ENCODE assay signal across 12 cellular contexts in genomic region chr6:28553986-28554881, GRCh38. TPM values are rescaled to one million over a fixed set of nuclear protein-coding genes. Genes with fewer than 3 reads are reported as not detected.
DNase-seq lines count a peak whose midpoint lies in the region; ATAC-seq, FAIRE-seq and TF ChIP-seq lines count a peak whose summit lies in the region.
"Had no signal": no experiment of that assay in that cellular context is flagged by ENCODE, and none has a peak within 500 bp of the region (broad histone marks: within the 10 kb centered on the region; RNA-seq: fewer than 3 reads in every experiment).

No MANE protein-coding gene starts in this region.

- no peak for TF ChIP-seq RAD21 in liver (IDR thresholded peaks at IDR 0.05)

- no peaks in the 10 kb centered on the region for H3K4me1 ChIP-seq in BE2C
- peaks cover 9% of the 10 kb centered on the region; the same call in 1 of the 2 replicates for H3K4me1 ChIP-seq in HUES64 (ENCODE audit: insufficient read depth, low read length)
- H3K4me1 ChIP-seq in liver (ENCODE audit: control insufficient read depth in 4 of 4, insufficient read depth in 4 of 4, low read length in 3 of 4) = peaks cover 0 to 25% (median 11%) of the 10 kb centered on the region in 4 donors

- DNase-seq in BE2C (peak; percentile 27), brain microvascular endothelial cell (no peak), GM12891 (ENCODE audit: insufficient read length, low spot score) (no peak), NCI-H2107 treated with DMSO at 0.1 percent for 48 hours (lab: John Stamatoyannopoulos, UW; ENCODE audit: unreplicated experiment) (no peak)
- DNase-seq: activated CD8-positive, alpha-beta T cell treated with anti-CD3 and anti-CD28 coated beads, Interleukin-2, amount 10 ng/mL, durations not matched to agents 7 days and 5 days; Kasumi-1; naive thymus-derived CD4-positive, alpha-beta T cell had no signal

- H3K9ac ChIP-seq in HUES64 (ENCODE audit: low read depth, low read length) = no peak overlapping the region; the same call in 1 of the 2 replicates
- peak overlapping the region in 1 of 2 donors; percentile 84 for H3K9ac ChIP-seq in liver (ENCODE audit: low read depth in 1 of 2, low read length in 2 of 2)

- in situ Hi-C loops in brain microvascular endothelial cell (cut with HindIII; ENCODE audit: low pct_ligation_motif_present, low sequenced_read_pairs) = no loop called here

- H3K9me3 ChIP-seq in BE2C = no peaks in the 10 kb centered on the region
- H3K9me3 ChIP-seq in HUES64 (ENCODE audit: insufficient read depth, low read depth, low read length) = no peaks in the 10 kb centered on the region
- no peaks in the 10 kb centered on the region for H3K9me3 ChIP-seq in liver (ENCODE audit: control insufficient read depth in 4 of 4, low read length in 3 of 4)

- H3K27me3 ChIP-seq in BE2C (peaks cover 9% of the 10 kb centered on the region), HUES64 (ENCODE audit: insufficient read depth, low read length) (0 out of 2 replicates have a peak, but pooled peaks cover 6% of the 10 kb centered on the region), brain microvascular endothelial cell (replicated peaks) (peaks cover 17% of the 10 kb centered on the region), liver (ENCODE audit: control insufficient read depth in 4 of 4, insufficient read depth in 4 of 4, low read length in 3 of 4) (no peaks in the 10 kb centered on the region)

- H3K27ac ChIP-seq in HUES64 (ENCODE audit: low read depth, low read length) (no peak overlapping the region), brain microvascular endothelial cell (no peak overlapping the region), liver (ENCODE audit: low read depth in 1 of 2, low read length in 2 of 2) (peak overlapping the region; percentile 65 to 82)

- TF ChIP-seq POLR2A in GM12891 (IDR thresholded peaks at IDR 0.05; ENCODE audit: low read depth, low read length) = no peak

- FAIRE-seq in GM12891 (lab: Jason Lieb, UNC) = no peak

- no peak for ATAC-seq in HG03442 (IDR thresholded peaks at IDR 0.05; ENCODE audit: unreplicated experiment)
- ATAC-seq in HG03521 (IDR thresholded peaks at IDR 0.05; ENCODE audit: unreplicated experiment) = no peak
- ATAC-seq: activated CD8-positive, alpha-beta T cell treated with anti-CD3 and anti-CD28 coated beads, Interleukin-2, amount 10 ng/mL, durations not matched to agents 7 days and 5 days; naive thymus-derived CD4-positive, alpha-beta T cell had no signal

- H3K4me3 ChIP-seq in BE2C (ENCODE audit: low read depth, low read length) (peak overlapping the region; percentile 74), HUES64 (ENCODE audit: low read length) (peak overlapping the region; percentile 34), brain microvascular endothelial cell (ENCODE audit: low read depth, low read length) (peak overlapping the region; percentile 20), liver (ENCODE audit: low read depth in 1 of 3, low read length in 3 of 3) (peak overlapping the region; percentile 8 to 52 (median 12))

- WGBS in HUES64 = 78% methylated on average over 25 of the region's 25 CpGs
- WGBS in liver = 13% methylated on average over 25 of the region's 25 CpGs

- H3K36me3 ChIP-seq in BE2C (no peaks in the 10 kb centered on the region), HUES64 (ENCODE audit: insufficient read depth, low read length) (no peaks in the 10 kb centered on the region), brain microvascular endothelial cell (replicated peaks) (no peaks in the 10 kb centered on the region), liver (ENCODE audit: control insufficient read depth in 4 of 4, insufficient read depth in 3 of 4, low read depth in 1 of 4, low read length in 3 of 4) (no peaks in the 10 kb centered on the region)

- TF ChIP-seq CTCF in BE2C (IDR thresholded peaks at IDR 0.05; ENCODE audit: low read depth, low read length) = no peak
- no peak for TF ChIP-seq CTCF in brain microvascular endothelial cell (IDR thresholded peaks at IDR 0.05; ENCODE audit: low read depth, low read length, missing control alignments)
- no peak for TF ChIP-seq CTCF in liver (IDR thresholded peaks at IDR 0.05; ENCODE audit: low read depth, low read length, missing input control)

TF ChIP-seq in liver, 16 proteins besides CTCF, POLR2A, EP300 and RAD21 (continues in another document):
- peak in 1 of 2 donors; percentile 28 for TF ChIP-seq JUND (IDR thresholded peaks at IDR 0.05)
- no peak for TF ChIP-seq REST (IDR thresholded peaks at IDR 0.05)
- peak; percentile 44 for TF ChIP-seq SP1 (IDR thresholded peaks at IDR 0.05)
- TF ChIP-seq HNF4G (IDR thresholded peaks at IDR 0.05) = peak; percentile 34
- peak; percentile 63 to 87 for TF ChIP-seq EGR1 (IDR thresholded peaks at IDR 0.05; ENCODE audit: low read depth in 2 of 2)
- TF ChIP-seq MAX (IDR thresholded peaks at IDR 0.05) = peak; percentile 54
- TF ChIP-seq NR2F2 (IDR thresholded peaks at IDR 0.05) = peak; percentile 31
- TF ChIP-seq TAF1 (conservative IDR thresholded peaks at IDR 0.05) = peak; percentile 34

TF ChIP-seq in GM12891, 5 proteins besides CTCF, POLR2A, EP300 and RAD21:
- no peak for TF ChIP-seq SPI1 (IDR thresholded peaks at IDR 0.05; ENCODE audit: low read depth, low read length)
- no peak for TF ChIP-seq POLR2AphosphoS5 (IDR thresholded peaks at IDR 0.05; ENCODE audit: low read depth, low read length)
- no peak for TF ChIP-seq POU2F2 (IDR thresholded peaks at IDR 0.05; ENCODE audit: low read depth, low read length)
- TF ChIP-seq PAX5 (IDR thresholded peaks at IDR 0.05; ENCODE audit: insufficient read depth, low read length, severe bottlenecking) = no peak
- no peak for TF ChIP-seq TAF1 (IDR thresholded peaks at IDR 0.05; ENCODE audit: low read depth, low read length)
TF ChIP-seq in GM12891: peak in this region for 0.

RNA-seq across cellular contexts. Expression of gene GPX5, which starts 28.6 kb away (rescaled TPM):
- not detected for polyA plus RNA-seq in BE2C (2012; ENCODE audit: insufficient read depth, insufficient read length, low read depth)
- not detected for polyA plus RNA-seq in HUES64 (2013, experiment 1 of 2)
- not detected for polyA plus RNA-seq in HUES64 (2013, experiment 2 of 2)
- total RNA-seq in liver = not detected
- not detected for polyA plus RNA-seq in liver
- not detected for polyA plus RNA-seq in GM12891 (2012; ENCODE audit: low read depth, missing spikeins)
- total RNA-seq: activated CD8-positive, alpha-beta T cell treated with anti-CD3 and anti-CD28 coated beads, Interleukin-2, amount 10 ng/mL, durations not matched to agents 7 days and 5 days; naive thymus-derived CD4-positive, alpha-beta T cell had no signal
- polyA plus RNA-seq: CD14-positive monocyte; naive thymus-derived CD4-positive, alpha-beta T cell had no signal

RNA-seq across cellular contexts. Expression of gene GPX6, which starts 38.6 kb away (rescaled TPM):
- polyA plus RNA-seq in BE2C (2012; ENCODE audit: insufficient read depth, insufficient read length, low read depth) = not detected
- polyA plus RNA-seq in HUES64 (2013, experiment 1 of 2) = not detected
- not detected for polyA plus RNA-seq in HUES64 (2013, experiment 2 of 2)
- total RNA-seq in liver = not detected
- polyA plus RNA-seq in liver = not detected
- polyA plus RNA-seq in GM12891 (2012; ENCODE audit: low read depth, missing spikeins) = not detected
- total RNA-seq: activated CD8-positive, alpha-beta T cell treated with anti-CD3 and anti-CD28 coated beads, Interleukin-2, amount 10 ng/mL, durations not matched to agents 7 days and 5 days; naive thymus-derived CD4-positive, alpha-beta T cell had no signal
- polyA plus RNA-seq: CD14-positive monocyte; naive thymus-derived CD4-positive, alpha-beta T cell had no signal

Comparison
In these comparisons a context has a peak if more than half of its experiments do, and no peak if none do; other contexts are left out.
1. H3K4me3 ChIP-seq: peak in every context shown above with its lines; median percentile 74 in BE2C; 34 in HUES64; 20 in brain microvascular endothelial cell; 12 in liver.
2. H3K27ac ChIP-seq: peak in liver (2 of 2); none in HUES64 (single experiment) and brain microvascular endothelial cell (single experiment).